9 cellular contexts compared by ENCODE assay signal in genomic region chr3:149655826-149656599, GRCh38. TPM values are rescaled to one million over a fixed set of nuclear protein-coding genes. Genes with fewer than 3 reads are reported as not detected.
DNase-seq lines count a peak whose midpoint lies in the region; TF ChIP-seq lines count a peak whose summit lies in the region.
"Had no signal": no experiment of that assay in that cellular context is flagged by ENCODE, and none has a peak within 500 bp of the region (broad histone marks: within the 10 kb centered on the region; RNA-seq: fewer than 3 reads in every experiment).

No MANE protein-coding gene starts in this region.

- peaks cover 23% of the 10 kb centered on the region for H3K36me3 Mint-ChIP-seq in MCF 10A (ENCODE audit: insufficient read depth, unreplicated experiment)

- peak overlapping the region; percentile 99 for H3K27ac Mint-ChIP-seq in MCF 10A (ENCODE audit: low read depth, unreplicated experiment)
- H3K27ac Mint-ChIP-seq: activated B cell treated with CpG ODN at 0.5 μM for 24 hours had no signal

- no peaks in the 10 kb centered on the region for H3K9me3 Mint-ChIP-seq in MCF 10A (ENCODE audit: unreplicated experiment)
- H3K9me3 Mint-ChIP-seq: activated B cell treated with CpG ODN at 0.5 μM for 24 hours had no signal

- intact Hi-C loops in MCF 10A (cut with micrococcal nuclease) = loop anchor here (5.0 kb wide), 1 partner anchor 144 kb away; no protein-coding TSS in a partner anchor

- no peaks in the 10 kb centered on the region for H3K27me3 Mint-ChIP-seq in MCF 10A (ENCODE audit: insufficient read depth, unreplicated experiment)

- CTCF ChIA-PET in MCF 10A (lab: Yijun Ruan, JAX) = interaction anchor here (0.6 to 7.2 kb wide), 15 partner anchors 10 to 153 kb away, joined by 3 to 32 read pairs (median 4); no protein-coding TSS in a partner anchor

- H3K9ac ChIP-seq in stomach smooth muscle (ENCODE audit: low read length in 2 of 2) = peak overlapping the region; percentile 97 to 98

- peak overlapping the region; percentile 100 for H3K4me3 Mint-ChIP-seq in MCF 10A (ENCODE audit: unreplicated experiment)

- POLR2A ChIA-PET in MCF 10A (lab: Yijun Ruan, JAX) = interaction anchor here (0.6 to 6.4 kb wide), 23 partner anchors 9 to 358 kb away, joined by 3 to 83 read pairs (median 6); partner anchors contain the start of genes COMMD2 and RNF13

- H3K4me1 Mint-ChIP-seq in MCF 10A (ENCODE audit: insufficient read depth, unreplicated experiment) = peaks cover 34% of the 10 kb centered on the region

- peaks cover 14% of the 10 kb centered on the region for H3K4me1 ChIP-seq in stomach smooth muscle (ENCODE audit: control insufficient read depth, insufficient read depth, low read length)

- BruUV-seq in MCF 10A (replicated peaks; lab: Mats Ljungman, UMichigan) = no TSS peak

- no peaks in the 10 kb centered on the region for H3K9me3 ChIP-seq in stomach smooth muscle (ENCODE audit: control insufficient read depth in 2 of 2, low read length in 2 of 2)

- H3K36me3 ChIP-seq in stomach smooth muscle (ENCODE audit: control insufficient read depth in 2 of 2, insufficient read depth in 2 of 2, low read length in 2 of 2) = peaks cover 0 to 9% of the 10 kb centered on the region in 2 donors

- TF ChIP-seq CTCF in MCF 10A (IDR thresholded peaks at IDR 0.05; ENCODE audit: unreplicated experiment) = no peak

- peak overlapping the region; percentile 100 for H3K27ac ChIP-seq in stomach smooth muscle (ENCODE audit: low read length)

- peak overlapping the region; percentile 93 to 96 for H3K4me3 ChIP-seq in stomach smooth muscle (ENCODE audit: low read length in 2 of 2)

- no peaks in the 10 kb centered on the region for H3K27me3 ChIP-seq in stomach smooth muscle (ENCODE audit: control insufficient read depth in 1 of 2, insufficient read depth in 2 of 2, low read length in 2 of 2)

- peak; percentile 43 for DNase-seq in HT1080 (ENCODE audit: low read depth)
- DNase-seq in MCF 10A (ENCODE audit: unreplicated experiment) = peak; percentile 21
- DNase-seq in left kidney (ENCODE audit: low read depth, low spot score) = peak; percentile 35
- DNase-seq in HuH-7 (ENCODE audit: low spot score) = no peak
- no peak for DNase-seq in activated effector memory CD4-positive, alpha-beta T cell treated with Interleukin-2 at 50 U/mL for 16 hours
- DNase-seq in NCI-H226 = no peak
- no peak for DNase-seq in GM19238 (ENCODE audit: insufficient read length, low spot score)
- DNase-seq: activated B cell treated with CpG ODN at 0.5 μM for 24 hours had no signal

RNA-seq across cellular contexts. Expression of gene WWTR1, which starts 1.8 kb away (rescaled TPM):
- 68.3 and 116 TPM in 2 replicates for total RNA-seq in HT1080 (2014; rRNA removed; shearing (Covaris generic))
- polyA plus RNA-seq in HT1080 (2015; cell fraction: cytosol; rRNA removed) = 246 and 360 TPM in 2 replicates
- polyA plus RNA-seq in HT1080 (2015; cell fraction: nucleus; rRNA removed) = 270 and 307 TPM in 2 replicates
- total RNA-seq in MCF 10A (2022) = 52.9 and 54.9 TPM in 2 replicates

Comparison
In these comparisons a context has a peak if more than half of its experiments do, and no peak if none do; other contexts are left out.
1. DNase-seq: peak in HT1080 (single experiment), MCF 10A (single experiment) and left kidney (single experiment); none in HuH-7 (single experiment), activated effector memory CD4-positive, alpha-beta T cell treated with Interleukin-2 at 50 U/mL for 16 hours (single experiment), NCI-H226 (single experiment) and GM19238 (single experiment).